Comparison of ENCODE assay signal across 16 cellular contexts in genomic region chr12:65728348-65728912, GRCh38.
DNase-seq lines count a peak whose midpoint lies in the region; ATAC-seq, FAIRE-seq and TF ChIP-seq lines count a peak whose summit lies in the region.
"Had no signal": no experiment of that assay in that cellular context is flagged by ENCODE, and none has a peak within 500 bp of the region (broad histone marks: within the 10 kb centered on the region; RNA-seq: fewer than 3 reads in every experiment).

No MANE protein-coding gene starts in this region.

- no peak overlapping the region for H3K27ac ChIP-seq in K562 (ENCODE audit: extremely low read depth, low read depth, low read length)
- H3K27ac ChIP-seq in smooth muscle cell (ENCODE audit: low read depth): peak overlapping the region; percentile 59
- H3K27ac ChIP-seq: esophagus squamous epithelium had no signal

- CTCF ChIA-PET in activated CD4-positive, alpha-beta T cell treated with anti-CD3 and anti-CD28 coated beads for 36 hours (lab: Charles Lee): interaction anchor here (0.8 to 1.4 kb wide), 3 partner anchors 15 to 722 kb away, joined by 3 read pairs; no protein-coding TSS in a partner anchor
- CTCF ChIA-PET in K562 (lab: Yijun Ruan, JAX; ENCODE audit: low intra/inter-chr PET ratio): no interaction called here

- H3K9me3 ChIP-seq in K562 (replicated peaks; ENCODE audit: control insufficient read depth, insufficient read depth, low read depth, low read length) (no peaks in the 10 kb centered on the region; the same call in 1 of the 2 replicates), smooth muscle cell (replicated peaks; ENCODE audit: low read depth) (no peaks in the 10 kb centered on the region)
- H3K9me3 ChIP-seq: esophagus squamous epithelium had no signal

- in situ Hi-C loops in K562 (cut with MboI): no loop called here

- DNase-seq in activated CD4-positive, alpha-beta T cell treated with anti-CD3 and anti-CD28 coated beads for 36 hours: no peak
- no peak for DNase-seq in activated CD4-positive, alpha-beta T cell treated with anti-CD3 and anti-CD28 coated beads for 4 hours
- DNase-seq in K562 (ENCODE audit: extremely low read depth in 1 of 4, low spot score in 3 of 4) (no peak), smooth muscle cell (lab: John Stamatoyannopoulos, UW; ENCODE audit: unreplicated experiment) (no peak), AG20443 (ENCODE audit: low spot score) (no peak)
- DNase-seq: 8988T; activated CD8-positive, alpha-beta memory T cell treated with anti-CD3 and anti-CD28 coated beads, Interleukin-2, amount 50 U/mL, for 4 hours; anterior cingulate cortex; DND-41; esophagus squamous epithelium; NCI-H510A; stimulated activated CD4-positive, alpha-beta T cell treated with anti-CD3 and anti-CD28 coated beads, Interleukin-4, amount 100 ng/mL, for 4 hours; substantia nigra had no signal

- no peaks in the 10 kb centered on the region for H3K9me1 ChIP-seq in K562 (ENCODE audit: control insufficient read depth, insufficient read depth, low read length)

- no peak for TF ChIP-seq EP300 in K562 (IDR thresholded peaks at IDR 0.05; ENCODE audit: low read length)

- no peak for TF ChIP-seq CTCF in K562 (IDR thresholded peaks at IDR 0.05 in 2 of 3, conservative IDR thresholded peaks at IDR 0.05 in 1 of 3; ENCODE audit: insufficient read depth in 2 of 3, low read depth in 1 of 3, low read length in 3 of 3)
- no peak for TF ChIP-seq CTCF in smooth muscle cell (IDR thresholded peaks at IDR 0.05; ENCODE audit: borderline replicate concordance, insufficient read depth, poor library complexity, severe bottlenecking)

- no peaks in the 10 kb centered on the region for H4K20me1 ChIP-seq in K562 (replicated peaks; ENCODE audit: control insufficient read depth, insufficient read depth, low read length)
- no peaks in the 10 kb centered on the region for H4K20me1 ChIP-seq in smooth muscle cell (ENCODE audit: low read depth)

- H3K4me2 ChIP-seq in K562 (ENCODE audit: insufficient read depth, low read length) (no peak overlapping the region), smooth muscle cell (peak overlapping the region; percentile 93)

- no peaks in the 10 kb centered on the region for H3F3A ChIP-seq in smooth muscle cell (ENCODE audit: low read depth)

- no peaks in the 10 kb centered on the region for H3K9me3 Mint-ChIP-seq in activated CD4-positive, alpha-beta T cell treated with anti-CD3 and anti-CD28 coated beads for 36 hours (ENCODE audit: low read depth)

- TF ChIP-seq RAD21 in K562 (CRISPR knock-in tag; conservative IDR thresholded peaks at IDR 0.05 in 1 of 2, IDR thresholded peaks at IDR 0.05 in 1 of 2): no peak

- H3K36me3 ChIP-seq in K562 (ENCODE audit: control insufficient read depth, insufficient read depth, low read length): no peaks in the 10 kb centered on the region
- H3K36me3 ChIP-seq in smooth muscle cell (ENCODE audit: low read depth): no peaks in the 10 kb centered on the region
- H3K36me3 ChIP-seq: esophagus squamous epithelium had no signal

- H3K4me3 Mint-ChIP-seq in activated CD4-positive, alpha-beta T cell treated with anti-CD3 and anti-CD28 coated beads for 36 hours: peak overlapping the region; percentile 25

- no peak overlapping the region for H3K27ac Mint-ChIP-seq in activated CD4-positive, alpha-beta T cell treated with anti-CD3 and anti-CD28 coated beads for 36 hours

- peaks cover 5% of the 10 kb centered on the region for H3K4me1 Mint-ChIP-seq in activated CD4-positive, alpha-beta T cell treated with anti-CD3 and anti-CD28 coated beads for 36 hours

- H3K4me1 ChIP-seq in K562 (replicated peaks in 1 of 2; ENCODE audit: control insufficient read depth in 2 of 2, insufficient read depth in 2 of 2, low read length in 2 of 2): peaks cover 0 to 7% of the 10 kb centered on the region in 2 experiments; a peak in 2 of 5 replicates
- H3K4me1 ChIP-seq in smooth muscle cell (ENCODE audit: low read depth): peaks cover 8% of the 10 kb centered on the region

- no peak for ATAC-seq in activated CD4-positive, alpha-beta T cell treated with anti-CD3 and anti-CD28 coated beads for 36 hours
- no peak for ATAC-seq in K562
- ATAC-seq in GM21529 (IDR thresholded peaks at IDR 0.05; ENCODE audit: unreplicated experiment): no peak
- ATAC-seq in GM21390 (IDR thresholded peaks at IDR 0.05; ENCODE audit: unreplicated experiment): no peak

- H3K36me3 Mint-ChIP-seq in activated CD4-positive, alpha-beta T cell treated with anti-CD3 and anti-CD28 coated beads for 36 hours (ENCODE audit: low read depth): no peaks in the 10 kb centered on the region

- BruUV-seq in K562 (replicated peaks; lab: Mats Ljungman, UMichigan): no TSS peak

- no peak overlapping the region for H3K4me3 ChIP-seq in K562
- peak overlapping the region; percentile 33 for H3K4me3 ChIP-seq in iPS-11a (ENCODE audit: low read depth, low read length)
- peak overlapping the region; percentile 70 for H3K4me3 ChIP-seq in smooth muscle cell

- no peak for TF ChIP-seq POLR2A in K562 (conservative IDR thresholded peaks at IDR 0.05)

- peaks cover 49% of the 10 kb centered on the region for H3K27me3 Mint-ChIP-seq in activated CD4-positive, alpha-beta T cell treated with anti-CD3 and anti-CD28 coated beads for 36 hours

- intact Hi-C loops in activated CD4-positive, alpha-beta T cell treated with anti-CD3 and anti-CD28 coated beads for 36 hours (cut with DNase I, micrococcal nuclease): loop anchor here in 1 of 2 experiments (5.0 kb wide), 1 partner anchor 94 kb away; the partner anchor contains the start of gene HMGA2
- intact Hi-C loops in K562 (cut with micrococcal nuclease): no loop called here

- POLR2A ChIA-PET in activated CD4-positive, alpha-beta T cell treated with anti-CD3 and anti-CD28 coated beads for 36 hours (lab: Charles Lee): no interaction called here
- POLR2A ChIA-PET in K562 (lab: Yijun Ruan, JAX): interaction anchor here (0.9 kb wide), 1 partner anchor 219 kb away, joined by 4 read pairs; no protein-coding TSS in a partner anchor

- H2AFZ ChIP-seq in K562 (ENCODE audit: low read depth, low read length): no peak overlapping the region
- H2AFZ ChIP-seq in smooth muscle cell (ENCODE audit: low read depth): peak overlapping the region; percentile 86

- WGBS in K562 (ENCODE audit: insufficient coverage, low coverage, missing lambda C conversion rate): 1% methylated on average over 8 of the region's 8 CpGs
- 17% methylated on average over 8 of the region's 8 CpGs for WGBS in smooth muscle cell (ENCODE audit: low lambda C conversion rate)

- peaks cover 10 to 17% of the 10 kb centered on the region in 2 experiments; a peak in 4 of 5 replicates for H3K27me3 ChIP-seq in K562 (ENCODE audit: control insufficient read depth in 2 of 2, insufficient read depth in 2 of 2, low read length in 2 of 2)
- no peaks in the 10 kb centered on the region for H3K27me3 ChIP-seq in smooth muscle cell (ENCODE audit: low read depth)

- H3K9ac ChIP-seq in K562 (ENCODE audit: insufficient read depth in 1 of 2, low read depth in 2 of 2, low read length in 2 of 2): no peak overlapping the region
- peak overlapping the region; percentile 62 for H3K9ac ChIP-seq in smooth muscle cell (ENCODE audit: low read depth)

- FAIRE-seq in K562 (lab: Jason Lieb, UNC): no peak

- H3K79me2 ChIP-seq in K562 (ENCODE audit: control insufficient read depth, insufficient read depth, low read length) (no peaks in the 10 kb centered on the region), smooth muscle cell (ENCODE audit: low read depth) (peaks cover 3% of the 10 kb centered on the region)

TF ChIP-seq in K562, 482 proteins besides CTCF, POLR2A, EP300 and RAD21:
- TF ChIP-seq LCOR (CRISPR knock-in tag; IDR thresholded peaks at IDR 0.05) (no peak), MAZ (CRISPR knock-in tag; conservative IDR thresholded peaks at IDR 0.05 in 1 of 2, IDR thresholded peaks at IDR 0.05 in 1 of 2) (no peak), CBX8 (IDR thresholded peaks at IDR 0.05; ENCODE audit: borderline replicate concordance, extremely low read depth, low read depth, low read length, poor library complexity, severe bottlenecking) (peak; percentile 34), HMGN3 (IDR thresholded peaks at IDR 0.05; ENCODE audit: borderline replicate concordance, extremely low read depth, insufficient read length, low read depth, low read length) (no peak), NR4A1 (CRISPR knock-in tag; IDR thresholded peaks at IDR 0.05) (no peak), NR4A1 (tag; IDR thresholded peaks at IDR 0.05) (no peak), PREB (CRISPR knock-in tag; IDR thresholded peaks at IDR 0.05) (no peak), ZNF280A (IDR thresholded peaks at IDR 0.05; ENCODE audit: low read depth, partially characterized antibody) (no peak), MTF1 (CRISPR knock-in tag; IDR thresholded peaks at IDR 0.05; ENCODE audit: borderline replicate concordance) (no peak)
TF ChIP-seq in K562: peak in this region for 1.
